In genomic region chr6:132777881-132778280, GRCh38 we compare ENCODE assay signal across 2 cellular contexts. TPM values are rescaled to one million over a fixed set of nuclear protein-coding genes. Genes with fewer than 3 reads are reported as not detected.
"Had no signal": no experiment of that assay in that cellular context is flagged by ENCODE, and none has a peak within 500 bp of the region (broad histone marks: within the 10 kb centered on the region; RNA-seq: fewer than 3 reads in every experiment).

No MANE protein-coding gene starts in this region.

RNA-seq across cellular contexts. Expression of gene VNN2, which starts 20.2 kb away (rescaled TPM):
- total RNA-seq: HT-29, IMR-90 had no signal
- polyA plus RNA-seq: IMR-90 had no signal
